8 cellular contexts compared by ENCODE assay signal in the genomic region with DNA sequence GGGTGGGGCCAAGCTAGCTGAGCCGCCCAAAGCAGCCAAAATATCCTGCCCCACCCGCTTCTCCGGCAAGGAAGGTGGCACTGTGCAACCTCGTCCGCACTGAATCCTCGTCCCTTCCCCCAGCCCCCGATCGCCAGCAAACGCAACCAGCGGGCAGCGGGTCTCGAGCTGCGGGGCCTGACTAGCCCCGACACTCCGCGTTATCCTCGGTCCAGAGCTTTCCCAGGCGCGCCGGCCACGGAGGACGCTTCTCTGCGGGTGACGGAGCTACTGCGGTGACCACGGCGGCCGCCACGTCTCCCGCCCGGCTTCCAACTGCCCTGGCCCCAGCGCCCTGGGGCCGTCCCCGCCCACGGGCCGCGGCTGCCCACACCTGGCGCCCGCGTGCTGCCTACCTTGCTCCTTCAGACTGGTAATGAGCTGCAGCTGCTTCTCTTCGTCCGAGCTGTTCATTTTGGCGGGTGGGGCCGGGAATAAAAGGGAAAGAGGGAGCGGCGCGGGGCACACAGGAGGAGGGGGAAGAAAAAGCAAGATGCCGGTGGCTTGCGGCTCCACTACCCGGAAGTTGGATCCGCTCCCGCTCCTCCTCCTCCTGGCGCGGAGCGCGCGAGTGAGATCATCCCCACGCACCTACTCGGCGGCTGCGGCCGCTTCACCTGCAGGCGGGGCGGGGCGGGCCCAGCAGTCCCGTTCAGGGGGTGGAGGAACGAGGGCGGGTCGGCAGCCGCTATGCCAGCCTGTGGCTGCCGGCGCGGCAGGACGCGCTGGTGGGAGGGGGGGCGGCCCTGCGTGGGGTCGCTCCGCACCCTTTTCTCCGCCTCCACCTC.
DNase-seq lines count a peak whose midpoint lies in the region; ATAC-seq and TF ChIP-seq lines count a peak whose summit lies in the region.

A gene with protein sequence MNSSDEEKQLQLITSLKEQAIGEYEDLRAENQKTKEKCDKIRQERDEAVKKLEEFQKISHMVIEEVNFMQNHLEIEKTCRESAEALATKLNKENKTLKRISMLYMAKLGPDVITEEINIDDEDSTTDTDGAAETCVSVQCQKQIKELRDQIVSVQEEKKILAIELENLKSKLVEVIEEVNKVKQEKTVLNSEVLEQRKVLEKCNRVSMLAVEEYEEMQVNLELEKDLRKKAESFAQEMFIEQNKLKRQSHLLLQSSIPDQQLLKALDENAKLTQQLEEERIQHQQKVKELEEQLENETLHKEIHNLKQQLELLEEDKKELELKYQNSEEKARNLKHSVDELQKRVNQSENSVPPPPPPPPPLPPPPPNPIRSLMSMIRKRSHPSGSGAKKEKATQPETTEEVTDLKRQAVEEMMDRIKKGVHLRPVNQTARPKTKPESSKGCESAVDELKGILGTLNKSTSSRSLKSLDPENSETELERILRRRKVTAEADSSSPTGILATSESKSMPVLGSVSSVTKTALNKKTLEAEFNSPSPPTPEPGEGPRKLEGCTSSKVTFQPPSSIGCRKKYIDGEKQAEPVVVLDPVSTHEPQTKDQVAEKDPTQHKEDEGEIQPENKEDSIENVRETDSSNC (minus strand): TSS at position 561 of the 827 bp plus-strand sequence. CDS start 108 bp downstream, at position 453.

- ATAC-seq in HG02571 (IDR thresholded peaks at IDR 0.05; ENCODE audit: unreplicated experiment), result peak; percentile 57

- peak within 1 kb of the TSS; percentile 77 for H3K4me3 ChIP-seq in coronary artery

- peak within 1 kb of the TSS; percentile 11 to 70 for H3K27ac ChIP-seq in coronary artery

- DNase-seq in GM10248 (ENCODE audit: extremely low spot score), result peak; percentile 33
- DNase-seq in NCI-H146 treated with DMSO at 0.1 percent for 48 hours (lab: John Stamatoyannopoulos, UW; ENCODE audit: unreplicated experiment), result peak; percentile 80
- DNase-seq in T-helper 2 cell treated with Interferon-gamma antibody and Interleukin-4, amounts not matched to agents 5 μg/mL and 100 μg/mL, for 36 hours (ENCODE audit: low spot score), result peak; percentile 12
- peak; percentile 73 for DNase-seq in coronary artery (ENCODE audit: low spot score)
- DNase-seq in left kidney (ENCODE audit: low read depth, low spot score), result peak; percentile 90
- peak; percentile 13 to 19 for DNase-seq in stimulated activated CD4-positive, alpha-beta T cell treated with anti-CD3 and anti-CD28 coated beads, Interleukin-15, amount 100 ng/mL, for 48 hours (ENCODE audit: low read depth in 2 of 2)
- DNase-seq in stimulated activated naive CD4-positive, alpha-beta T cell treated with Interleukin-2 at 50 U/mL for 16 hours (lab: John Stamatoyannopoulos, UW), result no peak

- no peaks in the 10 kb centered on the region for H3K4me1 Mint-ChIP-seq in T-helper 2 cell treated with Interferon-gamma antibody and Interleukin-4, amounts not matched to agents 5 μg/mL and 100 μg/mL, for 36 hours (ENCODE audit: low read depth)

- CTCF ChIA-PET in GM10248 (lab: Yijun Ruan, JAX), result no interaction called here

- TF ChIP-seq CTCF in GM10248 (IDR thresholded peaks at IDR 0.05; ENCODE audit: control extremely low read depth, extremely low read depth, low read depth, missing control alignments) (no peak), coronary artery (IDR thresholded peaks at IDR 0.05) (no peak)

- H3K36me3 Mint-ChIP-seq in T-helper 2 cell treated with Interferon-gamma antibody and Interleukin-4, amounts not matched to agents 5 μg/mL and 100 μg/mL, for 36 hours (ENCODE audit: low read depth), result no peaks in the 10 kb centered on the region

- peaks cover 30% of the 10 kb centered on the region for H3K27me3 Mint-ChIP-seq in T-helper 2 cell treated with Interferon-gamma antibody and Interleukin-4, amounts not matched to agents 5 μg/mL and 100 μg/mL, for 36 hours (ENCODE audit: low read depth)

- peak within 1 kb of the TSS; percentile 74 for H3K4me3 Mint-ChIP-seq in T-helper 2 cell treated with Interferon-gamma antibody and Interleukin-4, amounts not matched to agents 5 μg/mL and 100 μg/mL, for 36 hours

- POLR2A ChIA-PET in GM10248 (lab: Yijun Ruan, JAX), result interaction anchor here (0.5 kb wide), 1 partner anchor 109 kb away, joined by 3 read pairs; no protein-coding TSS in a partner anchor

- no peak within 1 kb of the TSS for H3K27ac Mint-ChIP-seq in T-helper 2 cell treated with Interferon-gamma antibody and Interleukin-4, amounts not matched to agents 5 μg/mL and 100 μg/mL, for 36 hours

- H3K9me3 Mint-ChIP-seq in T-helper 2 cell treated with Interferon-gamma antibody and Interleukin-4, amounts not matched to agents 5 μg/mL and 100 μg/mL, for 36 hours, result no peaks in the 10 kb centered on the region
